Comparison of ENCODE assay signal across 29 cellular contexts in the genomic region with DNA sequence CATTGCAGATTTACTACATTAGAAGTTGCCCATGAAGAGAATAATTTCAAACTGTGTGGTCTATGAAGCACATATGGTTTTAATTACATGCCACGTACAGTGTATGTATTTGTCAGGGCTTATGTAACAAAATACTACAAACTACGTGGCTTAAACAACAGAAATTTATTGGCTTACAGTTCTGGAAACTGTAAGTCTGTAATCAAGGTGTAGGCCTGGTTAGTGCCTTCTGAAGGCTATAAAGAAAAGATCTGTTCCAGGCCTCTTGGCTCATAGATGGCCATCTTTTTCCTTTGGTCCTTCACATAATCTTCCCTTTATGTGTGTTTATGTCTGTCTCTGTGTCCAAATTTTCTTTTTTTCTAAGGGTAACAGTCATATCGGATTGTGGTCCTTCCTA.
"Had no signal": no experiment of that assay in that cellular context is flagged by ENCODE, and none has a peak within 500 bp of the region (broad histone marks: within the 10 kb centered on the region; RNA-seq: fewer than 3 reads in every experiment).

No MANE protein-coding gene starts in this region.

- H3K9me3 ChIP-seq: adrenal gland had no signal

- H3K27ac ChIP-seq: adrenal gland, breast epithelium, coronary artery, dorsolateral prefrontal cortex, WERI-Rb-1 had no signal

- H3K4me1 ChIP-seq: adrenal gland, breast epithelium had no signal

- DNase-seq: activated B cell treated with CpG ODN at 0.5 μM for 24 hours; activated CD4-positive, alpha-beta memory T cell treated with anti-CD3 and anti-CD28 coated beads for 36 hours; activated CD4-positive, alpha-beta T cell treated with anti-CD3 and anti-CD28 coated beads for 36 hours; activated CD4-positive, alpha-beta T cell treated with anti-CD3 and anti-CD28 coated beads, Interleukin-2, amount 10 ng/mL, durations not matched to agents 24 days and 14 days; activated CD4-positive, CD25-positive, alpha-beta regulatory T cell treated with anti-CD3 and anti-CD28 coated beads, Interleukin-2, amount 50 U/mL, for 72 hours; activated CD8-positive, alpha-beta memory T cell treated with anti-CD3 and anti-CD28 coated beads, Interleukin-2, amount 10 ng/mL, durations not matched to agents 7 days and 5 days; activated CD8-positive, alpha-beta memory T cell treated with anti-CD3 and anti-CD28 coated beads, Interleukin-2, amount 50 U/mL, for 4 hours; activated CD8-positive, alpha-beta T cell treated with anti-CD3 and anti-CD28 coated beads, Interleukin-2, amount 10 ng/mL, durations not matched to agents 7 days and 5 days; activated effector memory CD4-positive, alpha-beta T cell treated with anti-CD3 and anti-CD28 coated beads, Interleukin-2, amount 50 U/mL, for 16 hours; activated naive CD4-positive, alpha-beta T cell treated with anti-CD3 and anti-CD28 coated beads for 36 hours; activated naive CD8-positive, alpha-beta T cell treated with anti-CD3 and anti-CD28 coated beads for 36 hours; activated naive CD8-positive, alpha-beta T cell treated with anti-CD3 and anti-CD28 coated beads, Interleukin-2, amount 50 U/mL, for 24 hours; activated T-cell treated with anti-CD3 and anti-CD28 coated beads, Interleukin-2, amount 50 U/mL, for 1 hour; activated T-cell treated with anti-CD3 and anti-CD28 coated beads, Interleukin-2, amount 50 U/mL, for 48 hours; adrenal gland; amygdala; aorta; dorsolateral prefrontal cortex; effector memory CD4-positive, alpha-beta T cell; endodermal cell; foreskin fibroblast; head of caudate nucleus; T-helper 1 cell; T-helper 17 cell; T1000; WERI-Rb-1 had no signal

- FAIRE-seq: frontal cortex had no signal

- H3K27me3 ChIP-seq: breast epithelium had no signal

- H3K4me3 ChIP-seq: adrenal gland, breast epithelium, coronary artery, dorsolateral prefrontal cortex had no signal

- H3K36me3 ChIP-seq: adrenal gland, breast epithelium, WERI-Rb-1 had no signal
